In genomic region chr6:137751768-137752560, GRCh38 we compare ENCODE assay signal across 18 cellular contexts.
DNase-seq lines count a peak whose midpoint lies in the region; ATAC-seq, FAIRE-seq and TF ChIP-seq lines count a peak whose summit lies in the region.
"Had no signal": no experiment of that assay in that cellular context is flagged by ENCODE, and none has a peak within 500 bp of the region (broad histone marks: within the 10 kb centered on the region; RNA-seq: fewer than 3 reads in every experiment).

No MANE protein-coding gene starts in this region.

- no peaks in the 10 kb centered on the region; the same call in 1 of the 2 replicates for H3K23me2 ChIP-seq in H1 (ENCODE audit: low read depth, low read length)

- TF ChIP-seq CTCF in H1 (IDR thresholded peaks at IDR 0.05; ENCODE audit: control extremely low read depth in 1 of 3, insufficient read depth in 1 of 3, low read depth in 1 of 3, low read length in 3 of 3) (no peak), esophagus squamous epithelium (IDR thresholded peaks at IDR 0.05) (no peak)

- DNase-seq in activated naive CD4-positive, alpha-beta T cell treated with anti-CD3 and anti-CD28 coated beads, Interleukin-2, amount 50 U/mL, for 72 hours (ENCODE audit: low spot score in 2 of 2): no peak
- peak; percentile 54 for DNase-seq in NCI-H69 (lab: John Stamatoyannopoulos, UW)
- DNase-seq in H1 (ENCODE audit: low read depth in 1 of 2, low spot score in 2 of 2): no peak
- DNase-seq in esophagus squamous epithelium (lab: John Stamatoyannopoulos, UW): no peak
- DNase-seq in NCI-H1417 (lab: John Stamatoyannopoulos, UW): no peak
- DNase-seq: Calu3; CD4-positive, alpha-beta memory T cell; GF-D8; Karpas-422; NCI-H1048; NCI-H1436 treated with DMSO at 0.1 percent for 48 hours; NCI-H82 had no signal

- no peak overlapping the region for H4K5ac ChIP-seq in H1 (ENCODE audit: insufficient read length, low read depth, low read length)

- no peak overlapping the region for H2AK5ac ChIP-seq in H1 (ENCODE audit: low read depth, low read length)

- H3K4me1 ChIP-seq in H1 (replicated peaks in 1 of 4; ENCODE audit: control insufficient read depth in 3 of 4, insufficient read depth in 4 of 4, low read length in 3 of 4) (no peaks in the 10 kb centered on the region), thymus (ENCODE audit: control insufficient read depth, insufficient read depth, low read length) (peaks cover 16% of the 10 kb centered on the region), esophagus squamous epithelium (no peaks in the 10 kb centered on the region)
- H3K4me1 ChIP-seq: A549 had no signal

- H3K36me3 Mint-ChIP-seq in activated naive CD4-positive, alpha-beta T cell treated with anti-CD3 and anti-CD28 coated beads, Interleukin-2, amount 50 U/mL, for 24 hours: no peaks in the 10 kb centered on the region
- H3K36me3 Mint-ChIP-seq in activated naive CD4-positive, alpha-beta T cell treated with anti-CD3 and anti-CD28 coated beads, Interleukin-2, amount 50 U/mL, for 72 hours: peaks cover 0 to 7% of the 10 kb centered on the region in 2 donors
- H3K36me3 Mint-ChIP-seq: CD4-positive, alpha-beta memory T cell had no signal

- peak overlapping the region; percentile 9 for H3K27ac Mint-ChIP-seq in activated naive CD4-positive, alpha-beta T cell treated with anti-CD3 and anti-CD28 coated beads, Interleukin-2, amount 50 U/mL, for 24 hours
- H3K27ac Mint-ChIP-seq in activated naive CD4-positive, alpha-beta T cell treated with anti-CD3 and anti-CD28 coated beads, Interleukin-2, amount 50 U/mL, for 72 hours: no peak overlapping the region
- H3K27ac Mint-ChIP-seq: T-helper 1 cell treated with Interleukin-12 subunit alpha and Interleukin-12 subunit beta and Interleukin-4 antibody, amounts not matched to agents 30 μg/mL and 1 μg/mL, for 36 hours had no signal

- H4K20me1 ChIP-seq in H1 (replicated peaks in 1 of 2; ENCODE audit: control insufficient read depth in 1 of 2, insufficient read depth in 2 of 2, low read length in 2 of 2): no peaks in the 10 kb centered on the region

- H3K36me3 ChIP-seq in H1 (ENCODE audit: control insufficient read depth in 2 of 4, insufficient read depth in 4 of 4, low read length in 3 of 4) (no peaks in the 10 kb centered on the region), thymus (ENCODE audit: control insufficient read depth, insufficient read depth) (no peaks in the 10 kb centered on the region), esophagus squamous epithelium (no peaks in the 10 kb centered on the region)
- H3K36me3 ChIP-seq: SJSA1 had no signal

- H3K4me3 Mint-ChIP-seq in activated naive CD4-positive, alpha-beta T cell treated with anti-CD3 and anti-CD28 coated beads, Interleukin-2, amount 50 U/mL, for 24 hours: no peak overlapping the region
- H3K4me3 Mint-ChIP-seq: CD4-positive, alpha-beta memory T cell; T-helper 1 cell treated with Interleukin-12 subunit alpha and Interleukin-12 subunit beta and Interleukin-4 antibody, amounts not matched to agents 30 μg/mL and 1 μg/mL, for 36 hours had no signal

- no peak overlapping the region for H3K9ac ChIP-seq in H1 (replicated peaks in 1 of 4; ENCODE audit: extremely low read depth in 1 of 4, low read depth in 3 of 4, low read length in 3 of 4)

- no peak overlapping the region for H2BK120ac ChIP-seq in H1 (replicated peaks; ENCODE audit: low read depth, low read length)

- ATAC-seq in activated naive CD4-positive, alpha-beta T cell treated with anti-CD3 and anti-CD28 coated beads, Interleukin-2, amount 50 U/mL, for 72 hours: no peak
- ATAC-seq in GM18511 (IDR thresholded peaks at IDR 0.05; ENCODE audit: unreplicated experiment): no peak
- ATAC-seq: A549 had no signal

- H3K27ac ChIP-seq in H1 (ENCODE audit: low read depth, low read length) (no peak overlapping the region), thymus (ENCODE audit: low read depth) (peak overlapping the region; percentile 52), esophagus squamous epithelium (no peak overlapping the region)
- H3K27ac ChIP-seq: A549, SJSA1 had no signal

- H3K18ac ChIP-seq in H1 (ENCODE audit: extremely low read depth, low read length): no peak overlapping the region

- H2BK15ac ChIP-seq in H1 (ENCODE audit: low read length): no peak overlapping the region

- H3K4me3 ChIP-seq in H1 (ENCODE audit: extremely low read depth in 1 of 4, insufficient read depth in 2 of 4, low read depth in 3 of 4, low read length in 4 of 4): no peak overlapping the region
- no peak overlapping the region for H3K4me3 ChIP-seq in thymus (ENCODE audit: low read length)
- H3K4me3 ChIP-seq in esophagus squamous epithelium: no peak overlapping the region
- H3K4me3 ChIP-seq: A549, SJSA1 had no signal

- H3K23ac ChIP-seq in H1 (ENCODE audit: insufficient read length): no peak overlapping the region

- TF ChIP-seq RAD21 in H1 (IDR thresholded peaks at IDR 0.05 in 1 of 2, conservative IDR thresholded peaks at IDR 0.05 in 1 of 2; ENCODE audit: low read depth in 2 of 2, low read length in 2 of 2): no peak

- no peaks in the 10 kb centered on the region for H3K79me2 ChIP-seq in H1 (ENCODE audit: control insufficient read depth in 1 of 2, insufficient read depth in 2 of 2, low read length in 2 of 2)

- no peak overlapping the region for H2BK20ac ChIP-seq in H1 (ENCODE audit: low read length)

- no peaks in the 10 kb centered on the region for H3K9me3 Mint-ChIP-seq in activated naive CD4-positive, alpha-beta T cell treated with anti-CD3 and anti-CD28 coated beads, Interleukin-2, amount 50 U/mL, for 24 hours
- peaks cover 0 to 6% of the 10 kb centered on the region in 2 donors for H3K9me3 Mint-ChIP-seq in activated naive CD4-positive, alpha-beta T cell treated with anti-CD3 and anti-CD28 coated beads, Interleukin-2, amount 50 U/mL, for 72 hours
- H3K9me3 Mint-ChIP-seq: CD4-positive, alpha-beta memory T cell; T-helper 1 cell treated with Interleukin-12 subunit alpha and Interleukin-12 subunit beta and Interleukin-4 antibody, amounts not matched to agents 30 μg/mL and 1 μg/mL, for 36 hours had no signal

- H3K27me3 Mint-ChIP-seq in activated naive CD4-positive, alpha-beta T cell treated with anti-CD3 and anti-CD28 coated beads, Interleukin-2, amount 50 U/mL, for 24 hours: no peaks in the 10 kb centered on the region

- no peak overlapping the region for H3K14ac ChIP-seq in H1 (ENCODE audit: insufficient read length)

- WGBS in H1 (ENCODE audit: extremely low coverage in 1 of 2, insufficient coverage in 1 of 2, insufficient read length in 1 of 2, insufficient replicate concordance in 2 of 2, low coverage in 1 of 2, low lambda C conversion rate in 2 of 2, missing lambda C conversion rate in 1 of 2), 2 experiments: 91% methylated on average over 8 of the region's 8 CpGs; no CpG with 5 or more reads in 1 of the 2 experiments
- WGBS in thymus: 88% methylated on average over 8 of the region's 8 CpGs
- WGBS in esophagus squamous epithelium, 2 donors: 81 to 84% methylated on average over 8 of the region's 8 CpGs

- no peaks in the 10 kb centered on the region for H3K79me1 ChIP-seq in H1 (ENCODE audit: low read depth, low read length)

- H4K8ac ChIP-seq in H1 (ENCODE audit: extremely low read depth, insufficient read depth, low read length): no peak overlapping the region

- H2BK12ac ChIP-seq in H1 (ENCODE audit: low read depth, low read length): no peak overlapping the region

- H3K9me3 ChIP-seq in H1 (ENCODE audit: insufficient read depth in 2 of 2, low read depth in 1 of 2, low read length in 1 of 2) (no peaks in the 10 kb centered on the region), thymus (ENCODE audit: control insufficient read depth) (no peaks in the 10 kb centered on the region), esophagus squamous epithelium (no peaks in the 10 kb centered on the region)
- H3K9me3 ChIP-seq: A549, SJSA1 had no signal

- H3K27me3 ChIP-seq in H1 (replicated peaks in 1 of 4; ENCODE audit: control insufficient read depth in 3 of 4, extremely low read depth in 1 of 4, insufficient read depth in 3 of 4, low read length in 3 of 4) (no peaks in the 10 kb centered on the region), thymus (ENCODE audit: control insufficient read depth, insufficient read depth) (no peaks in the 10 kb centered on the region), esophagus squamous epithelium (no peaks in the 10 kb centered on the region)
- H3K27me3 ChIP-seq: SJSA1 had no signal

- no peak for FAIRE-seq in H1 (lab: Jason Lieb, UNC)
- FAIRE-seq: A549 had no signal

- H3K56ac ChIP-seq in H1 (replicated peaks; ENCODE audit: insufficient read length, low read depth, low read length): no peak overlapping the region

- CTCF ChIA-PET in H1 (lab: Charles Lee; ENCODE audit: partially characterized antibody): interaction anchor here (0.7 kb wide), 1 partner anchor 55 kb away, joined by 3 read pairs; no protein-coding TSS in a partner anchor

- no peak overlapping the region for H4K91ac ChIP-seq in H1 (replicated peaks; ENCODE audit: insufficient read length, low read length)

- TF ChIP-seq EP300 in H1 (IDR thresholded peaks at IDR 0.05; ENCODE audit: borderline replicate concordance in 1 of 2, low read depth in 2 of 2, low read length in 2 of 2): no peak

- TF ChIP-seq POLR2A in H1 (IDR thresholded peaks at IDR 0.05; ENCODE audit: control extremely low read depth in 1 of 2, low read depth in 2 of 2, low read length in 2 of 2): no peak
- no peak for TF ChIP-seq POLR2A in esophagus squamous epithelium (IDR thresholded peaks at IDR 0.05)

- POLR2A ChIA-PET in H1 (lab: Charles Lee; ENCODE audit: partially characterized antibody): no interaction called here

- no peaks in the 10 kb centered on the region for H3K4me1 Mint-ChIP-seq in activated naive CD4-positive, alpha-beta T cell treated with anti-CD3 and anti-CD28 coated beads, Interleukin-2, amount 50 U/mL, for 24 hours

- no peak overlapping the region for H3K4me2 ChIP-seq in H1 (ENCODE audit: insufficient read depth in 1 of 2, low read depth in 2 of 2, low read length in 2 of 2)
- H3K4me2 ChIP-seq: A549 had no signal

- no peak overlapping the region for H3K4ac ChIP-seq in H1 (replicated peaks; ENCODE audit: insufficient read length, low read depth, low read length)

- intact Hi-C loops in esophagus squamous epithelium (cut with DNase I): no loop called here

- peak overlapping the region; percentile 43; the same call in 1 of the 2 replicates for H2AFZ ChIP-seq in H1 (ENCODE audit: low read length)

- no peak overlapping the region for H2BK5ac ChIP-seq in H1 (ENCODE audit: low read depth, low read length)

TF ChIP-seq in H1, 55 proteins besides CTCF, POLR2A, EP300 and RAD21:
- TF ChIP-seq SP1 (IDR thresholded peaks at IDR 0.05; ENCODE audit: low read depth, low read length) (no peak), NRF1 (IDR thresholded peaks at IDR 0.05; ENCODE audit: low read depth, low read length) (no peak), BCL11A (IDR thresholded peaks at IDR 0.05; ENCODE audit: low read depth in 2 of 2, low read length in 2 of 2) (no peak), EZH2 (IDR thresholded peaks at IDR 0.05; ENCODE audit: low read depth, low read length, severe bottlenecking) (no peak), KDM4A (IDR thresholded peaks at IDR 0.05; ENCODE audit: low read depth, low read length, severe bottlenecking) (no peak), EGR1 (IDR thresholded peaks at IDR 0.05; ENCODE audit: borderline replicate concordance, low read depth, low read length) (no peak), BRCA1 (IDR thresholded peaks at IDR 0.05; ENCODE audit: low read depth, low read length) (no peak)
